Comparison of ENCODE assay signal across 17 cellular contexts in the genomic region with DNA sequence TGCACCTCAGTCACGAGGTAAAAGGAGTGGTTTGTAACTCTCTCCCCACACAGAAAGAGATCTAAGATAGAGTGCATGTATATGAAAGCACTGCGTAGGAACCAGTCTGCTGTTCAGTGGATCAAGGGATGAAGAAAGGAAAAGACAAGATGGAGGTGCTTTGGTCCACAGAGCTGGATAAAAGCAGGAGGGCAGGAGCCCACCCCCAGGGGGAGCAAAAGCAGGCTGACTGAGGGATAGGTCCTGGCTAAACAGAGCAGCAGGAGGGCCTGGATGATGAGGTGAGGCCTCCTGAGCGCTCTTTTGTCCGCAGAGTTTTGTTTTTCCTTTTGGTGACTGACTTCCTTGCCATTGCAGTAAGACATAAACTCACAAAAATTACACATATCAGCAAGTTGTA.
"Had no signal": no experiment of that assay in that cellular context is flagged by ENCODE, and none has a peak within 500 bp of the region (broad histone marks: within the 10 kb centered on the region; RNA-seq: fewer than 3 reads in every experiment).

No MANE protein-coding gene starts in this region.

- H3K27ac ChIP-seq: colonic mucosa, foreskin keratinocyte, hepatocyte, ovary, right atrium auricular region, sigmoid colon, skin epidermis had no signal

- H3K4me3 ChIP-seq: colonic mucosa, hepatocyte, ovary, right atrium auricular region, sigmoid colon, skin epidermis had no signal

- ATAC-seq: foreskin keratinocyte, natural killer cell had no signal

- H3K4me1 ChIP-seq: colonic mucosa, foreskin keratinocyte, right atrium auricular region, sigmoid colon had no signal

- H3K9me3 ChIP-seq: colonic mucosa, ovary, right atrium auricular region, sigmoid colon had no signal

- DNase-seq: colonic mucosa; dermis blood vessel endothelial cell; erythroblast; foreskin keratinocyte; head of caudate nucleus; kidney glomerular epithelial cell; mammary epithelial cell; natural killer cell; nucleus accumbens; ovary; sigmoid colon; stimulated activated CD4-positive, alpha-beta T cell treated with anti-CD3 and anti-CD28 coated beads, Interleukin-2, amount 100 ng/mL, for 24 hours; stimulated activated CD4-positive, alpha-beta T cell treated with anti-CD3 and anti-CD28 coated beads, Interleukin-4, amount 100 ng/mL, for 4 hours; stimulated activated naive CD4-positive, alpha-beta T cell had no signal

- H3K36me3 ChIP-seq: colonic mucosa, ovary, right atrium auricular region, sigmoid colon had no signal

- H3K27me3 ChIP-seq: colonic mucosa, hepatocyte, ovary, right atrium auricular region, sigmoid colon had no signal
